ENCODE assay signal across 19 cellular contexts in the genomic region with DNA sequence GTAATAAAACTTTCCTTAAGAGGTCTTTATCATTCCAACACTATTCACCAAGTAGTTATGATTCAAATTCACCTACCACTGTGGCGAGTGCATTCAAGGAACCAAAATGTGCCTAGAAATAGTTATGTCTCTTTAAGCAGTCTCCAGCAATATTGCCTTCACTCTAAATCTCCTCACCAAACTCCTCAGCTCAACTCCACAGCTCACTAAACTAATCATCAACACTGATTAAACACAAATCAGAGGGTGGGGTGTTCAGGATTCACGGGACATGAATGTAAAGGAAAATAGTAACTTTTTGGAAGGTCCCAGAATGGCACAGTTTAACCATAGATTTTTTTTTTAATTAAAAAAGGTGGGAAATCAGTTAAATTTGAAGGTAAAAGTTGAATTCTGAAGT.
A peak's percentile ranks its signal among the peaks of the same experiment; 100 is the strongest.
DNase-seq lines count a peak whose midpoint lies in the region; ATAC-seq, FAIRE-seq and TF ChIP-seq lines count a peak whose summit lies in the region.
"Had no signal": no experiment of that assay in that cellular context is flagged by ENCODE, and none has a peak within 500 bp of the region (broad histone marks: within the 10 kb centered on the region; RNA-seq: fewer than 3 reads in every experiment).

No MANE protein-coding gene starts in this region.

- H3K9me1 ChIP-seq in keratinocyte (ENCODE audit: control insufficient read depth, extremely low read depth, insufficient read depth, low read length): no peaks in the 10 kb centered on the region

- H3K79me2 ChIP-seq in keratinocyte (ENCODE audit: control insufficient read depth, insufficient read depth, low read length): no peaks in the 10 kb centered on the region

- peak overlapping the region; percentile 68 for H3K27ac ChIP-seq in keratinocyte (ENCODE audit: control insufficient read depth, insufficient read depth, low read length)
- H3K27ac ChIP-seq: body of pancreas, pancreas had no signal

- CTCF ChIA-PET in activated CD4-positive, alpha-beta T cell treated with anti-CD3 and anti-CD28 coated beads for 36 hours (lab: Charles Lee): interaction anchor here (1.0 to 1.9 kb wide), 4 partner anchors 37 to 122 kb away, joined by 3 to 7 read pairs (median 4); no protein-coding TSS in a partner anchor
- CTCF ChIA-PET in activated CD8-positive, alpha-beta T cell treated with anti-CD3 and anti-CD28 coated beads for 36 hours (lab: Charles Lee): interaction anchor here (1.2 to 5.3 kb wide), 3 partner anchors 21 to 116 kb away, joined by 3 to 25 read pairs (median 10); no protein-coding TSS in a partner anchor
- CTCF ChIA-PET in Caco-2 (lab: Charles Lee): no interaction called here

- no peak overlapping the region for H2AFZ ChIP-seq in keratinocyte (ENCODE audit: control insufficient read depth, low read length)

- H3K9me3 Mint-ChIP-seq in activated CD4-positive, alpha-beta T cell treated with anti-CD3 and anti-CD28 coated beads for 36 hours (ENCODE audit: low read depth): peaks cover 6% of the 10 kb centered on the region
- peaks cover 12% of the 10 kb centered on the region for H3K9me3 Mint-ChIP-seq in activated CD8-positive, alpha-beta T cell treated with anti-CD3 and anti-CD28 coated beads for 36 hours
- no peaks in the 10 kb centered on the region for H3K9me3 Mint-ChIP-seq in Caco-2 (ENCODE audit: unreplicated experiment)
- H3K9me3 Mint-ChIP-seq: H9, type B pancreatic cell had no signal

- no peaks in the 10 kb centered on the region for H4K20me1 ChIP-seq in keratinocyte (ENCODE audit: control insufficient read depth, extremely low read depth, insufficient read depth, low read length)

- H3K27me3 Mint-ChIP-seq in activated CD4-positive, alpha-beta T cell treated with anti-CD3 and anti-CD28 coated beads for 36 hours: no peaks in the 10 kb centered on the region
- no peaks in the 10 kb centered on the region for H3K27me3 Mint-ChIP-seq in activated CD8-positive, alpha-beta T cell treated with anti-CD3 and anti-CD28 coated beads for 36 hours
- no peaks in the 10 kb centered on the region for H3K27me3 Mint-ChIP-seq in Caco-2 (ENCODE audit: insufficient read depth, unreplicated experiment)
- H3K27me3 Mint-ChIP-seq: type B pancreatic cell had no signal

- POLR2A ChIA-PET in activated CD4-positive, alpha-beta T cell treated with anti-CD3 and anti-CD28 coated beads for 36 hours (lab: Charles Lee): no interaction called here
- POLR2A ChIA-PET in activated CD8-positive, alpha-beta T cell treated with anti-CD3 and anti-CD28 coated beads for 36 hours (lab: Charles Lee): interaction anchor here (1.1 to 2.7 kb wide), 5 partner anchors 19 to 94 kb away, joined by 3 to 12 read pairs (median 7); a partner anchor contains a TSS
- POLR2A ChIA-PET in Caco-2 (lab: Charles Lee): no interaction called here

- peaks cover 58% of the 10 kb centered on the region for H3K4me1 Mint-ChIP-seq in activated CD4-positive, alpha-beta T cell treated with anti-CD3 and anti-CD28 coated beads for 36 hours
- H3K4me1 Mint-ChIP-seq in activated CD8-positive, alpha-beta T cell treated with anti-CD3 and anti-CD28 coated beads for 36 hours (ENCODE audit: low read depth): peaks cover 77% of the 10 kb centered on the region
- peaks cover 6% of the 10 kb centered on the region for H3K4me1 Mint-ChIP-seq in Caco-2 (ENCODE audit: low read depth, unreplicated experiment)
- H3K4me1 Mint-ChIP-seq: CD14-positive monocyte, H9 had no signal

- peak overlapping the region; percentile 60 for H3K4me2 ChIP-seq in keratinocyte (ENCODE audit: control insufficient read depth, extremely low read depth, insufficient read depth, low read depth, low read length)

- DNase-seq in activated CD4-positive, alpha-beta T cell treated with anti-CD3 and anti-CD28 coated beads for 36 hours: no peak
- DNase-seq in activated CD4-positive, alpha-beta T cell treated with anti-CD3 and anti-CD28 coated beads for 48 hours: no peak
- peak; percentile 52 for DNase-seq in HT-29 (ENCODE audit: low spot score)
- no peak for DNase-seq in activated CD8-positive, alpha-beta T cell treated with anti-CD3 and anti-CD28 coated beads for 36 hours
- DNase-seq in keratinocyte (ENCODE audit: low read depth, low spot score): no peak
- DNase-seq in NCI-H187 (lab: John Stamatoyannopoulos, UW): no peak
- DNase-seq in BE2C: no peak
- DNase-seq in Caco-2: no peak
- DNase-seq: body of pancreas, H9, MV-4-11, NCI-H2107, NCI-H82, pancreas, RPMI8226 had no signal

- intact Hi-C loops in activated CD4-positive, alpha-beta T cell treated with anti-CD3 and anti-CD28 coated beads for 36 hours (cut with DNase I, micrococcal nuclease): loop anchor here (5.0 to 10.0 kb wide), 4 partner anchors 224 to 686 kb away; no protein-coding TSS in a partner anchor
- intact Hi-C loops in activated CD8-positive, alpha-beta T cell treated with anti-CD3 and anti-CD28 coated beads for 36 hours (cut with micrococcal nuclease): loop anchor here (10.0 kb wide), 1 partner anchor 283 kb away; no protein-coding TSS in a partner anchor
- intact Hi-C loops in Caco-2 (cut with micrococcal nuclease; ENCODE audit: unreplicated experiment): loop anchor here (10.0 kb wide), 1 partner anchor 117 kb away; no protein-coding TSS in a partner anchor

- TF ChIP-seq CTCF in activated CD8-positive, alpha-beta T cell treated with anti-CD3 and anti-CD28 coated beads for 36 hours (IDR thresholded peaks at IDR 0.05): no peak
- TF ChIP-seq CTCF in keratinocyte (optimal IDR thresholded peaks at IDR 0.05 in 1 of 3, IDR thresholded peaks at IDR 0.05 in 1 of 3, conservative IDR thresholded peaks at IDR 0.05 in 1 of 3; ENCODE audit: extremely low read depth in 1 of 3, insufficient read depth in 2 of 3, low read length in 3 of 3): no peak
- no peak for TF ChIP-seq CTCF in BE2C (IDR thresholded peaks at IDR 0.05; ENCODE audit: low read depth, low read length)
- TF ChIP-seq CTCF in Caco-2 (IDR thresholded peaks at IDR 0.05; ENCODE audit: insufficient read depth in 1 of 2, low read depth in 1 of 2, low read length in 1 of 2, severe bottlenecking in 1 of 2, unreplicated experiment in 1 of 2): no peak

- dilution Hi-C loops in keratinocyte (cut with MboI; ENCODE audit: extremely low pct_ligation_motif_present, low sequenced_read_pairs): no loop called here

- H3K9me3 ChIP-seq in keratinocyte (ENCODE audit: control insufficient read depth, low read depth, low read length) (no peaks in the 10 kb centered on the region), BE2C (no peaks in the 10 kb centered on the region), Caco-2 (no peaks in the 10 kb centered on the region)
- H3K9me3 ChIP-seq: body of pancreas, pancreas had no signal

- H3K27ac Mint-ChIP-seq in activated CD4-positive, alpha-beta T cell treated with anti-CD3 and anti-CD28 coated beads for 36 hours: peak overlapping the region; percentile 90
- H3K27ac Mint-ChIP-seq in activated CD8-positive, alpha-beta T cell treated with anti-CD3 and anti-CD28 coated beads for 36 hours: peak overlapping the region; percentile 96
- H3K27ac Mint-ChIP-seq in Caco-2 (ENCODE audit: unreplicated experiment): no peak overlapping the region
- H3K27ac Mint-ChIP-seq: CD14-positive monocyte, type B pancreatic cell had no signal

- H3K36me3 ChIP-seq in keratinocyte (ENCODE audit: control insufficient read depth in 2 of 2, extremely low read depth in 1 of 2, insufficient read depth in 2 of 2, low read length in 2 of 2) (peaks cover 8 to 11% of the 10 kb centered on the region in 2 experiments), BE2C (no peaks in the 10 kb centered on the region), Caco-2 (ENCODE audit: control insufficient read depth, insufficient read depth, low read length) (peaks cover 2% of the 10 kb centered on the region; the same call in 1 of the 2 replicates)

- H3K9ac ChIP-seq in keratinocyte (ENCODE audit: control insufficient read depth, extremely low read depth, insufficient read depth, low read length): no peak overlapping the region

- H3K4me3 ChIP-seq in keratinocyte (ENCODE audit: control insufficient read depth in 2 of 3, extremely low read depth in 1 of 3, insufficient read depth in 2 of 3, low read depth in 1 of 3, low read length in 3 of 3) (peak overlapping the region in 1 of 3 experiments; percentile 1), BE2C (ENCODE audit: low read depth, low read length) (no peak overlapping the region), Caco-2 (ENCODE audit: low read depth, low read length) (no peak overlapping the region)
- H3K4me3 ChIP-seq: body of pancreas, pancreas had no signal

- peaks cover 38% of the 10 kb centered on the region for H3K4me1 ChIP-seq in keratinocyte (ENCODE audit: control insufficient read depth, extremely low read depth, insufficient read depth, low read length)
- no peaks in the 10 kb centered on the region; the same call in 1 of the 2 replicates for H3K4me1 ChIP-seq in BE2C
- H3K4me1 ChIP-seq in Caco-2: peaks cover 12% of the 10 kb centered on the region; the same call in 1 of the 2 replicates
- H3K4me1 ChIP-seq: body of pancreas, pancreas had no signal

- no TSS peak for BruUV-seq in Caco-2 (replicated peaks; lab: Mats Ljungman, UMichigan)

- ATAC-seq in activated CD4-positive, alpha-beta T cell treated with anti-CD3 and anti-CD28 coated beads for 36 hours: no peak
- ATAC-seq in activated CD8-positive, alpha-beta T cell treated with anti-CD3 and anti-CD28 coated beads for 36 hours: no peak
- ATAC-seq: body of pancreas, HepG2 had no signal

- peak overlapping the region; percentile 70 for H3K4me3 Mint-ChIP-seq in activated CD4-positive, alpha-beta T cell treated with anti-CD3 and anti-CD28 coated beads for 36 hours
- peak overlapping the region; percentile 80 for H3K4me3 Mint-ChIP-seq in activated CD8-positive, alpha-beta T cell treated with anti-CD3 and anti-CD28 coated beads for 36 hours
- H3K4me3 Mint-ChIP-seq in Caco-2 (ENCODE audit: unreplicated experiment): no peak overlapping the region
- H3K4me3 Mint-ChIP-seq: CD14-positive monocyte, H9, type B pancreatic cell had no signal

- no peaks in the 10 kb centered on the region for H3K27me3 ChIP-seq in keratinocyte (ENCODE audit: control insufficient read depth, extremely low read depth, insufficient read depth, low read length)
- no peaks in the 10 kb centered on the region for H3K27me3 ChIP-seq in BE2C
- H3K27me3 ChIP-seq in Caco-2 (replicated peaks; ENCODE audit: control insufficient read depth, insufficient read depth, low read length): no peaks in the 10 kb centered on the region
- H3K27me3 ChIP-seq: body of pancreas, pancreas had no signal

- no peak for FAIRE-seq in keratinocyte (lab: Jason Lieb, UNC)
- FAIRE-seq: GM12891, HepG2 had no signal

- peaks cover 10% of the 10 kb centered on the region for H3K36me3 Mint-ChIP-seq in activated CD4-positive, alpha-beta T cell treated with anti-CD3 and anti-CD28 coated beads for 36 hours (ENCODE audit: low read depth)
- H3K36me3 Mint-ChIP-seq in activated CD8-positive, alpha-beta T cell treated with anti-CD3 and anti-CD28 coated beads for 36 hours (ENCODE audit: low read depth): peaks cover 39% of the 10 kb centered on the region
- peaks cover 31% of the 10 kb centered on the region for H3K36me3 Mint-ChIP-seq in Caco-2 (ENCODE audit: insufficient read depth, unreplicated experiment)
- H3K36me3 Mint-ChIP-seq: CD14-positive monocyte had no signal
